ENCODE assay signal across 8 cellular contexts in the genomic region with DNA sequence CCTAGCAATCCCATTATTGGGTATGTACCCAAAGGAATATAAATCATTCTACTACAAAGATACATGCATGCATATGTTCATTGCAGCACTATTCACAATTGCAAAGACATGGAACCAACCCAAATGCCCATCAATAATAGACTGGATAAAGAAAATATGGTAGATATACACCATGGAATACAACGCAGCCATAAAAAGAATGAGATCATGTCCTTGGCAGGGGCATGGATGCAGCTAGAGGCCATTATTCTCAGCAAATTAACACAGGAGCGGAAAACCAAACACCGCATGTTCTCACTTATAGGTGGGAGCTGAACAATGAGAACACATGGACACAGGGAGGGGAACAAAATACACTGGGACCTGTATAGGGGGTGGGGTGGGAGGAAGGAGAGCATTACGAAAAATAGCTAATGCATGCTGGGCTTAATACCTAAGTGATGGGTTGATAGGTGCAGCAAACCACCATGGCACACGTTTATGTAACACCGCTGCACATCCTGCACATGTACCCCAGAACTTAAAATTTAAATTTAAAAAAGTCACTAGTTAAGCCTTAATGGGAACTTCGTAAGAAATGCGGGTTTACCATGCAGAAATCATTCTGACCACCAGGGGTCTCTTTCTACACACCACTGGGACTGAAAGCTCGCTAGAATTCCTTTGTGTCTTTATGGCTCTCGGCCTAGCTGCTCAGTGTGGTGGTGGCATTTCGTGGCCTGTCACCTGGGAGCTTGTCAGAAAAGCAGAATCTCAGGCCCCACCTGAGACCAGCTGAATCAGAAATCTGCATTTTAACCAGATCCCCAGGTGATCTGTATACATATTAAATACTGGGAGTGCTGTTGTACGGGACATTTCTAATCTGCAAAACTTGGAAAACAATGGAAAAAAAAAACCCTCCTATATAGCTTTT. TPM values are rescaled to one million over a fixed set of nuclear protein-coding genes. Genes with fewer than 3 reads are reported as not detected.
A peak's percentile ranks its signal among the peaks of the same experiment; 100 is the strongest.
DNase-seq lines count a peak whose midpoint lies in the region; ATAC-seq and TF ChIP-seq lines count a peak whose summit lies in the region.
"Not testable (repeated sequence)": the region's sequence is repeated elsewhere in the genome, so short reads cannot be mapped to it uniquely, and the experiment has no call there.

No MANE protein-coding gene starts in this region.

- DNase-seq in COR-L47 (lab: John Stamatoyannopoulos, UW) (peak; percentile 34), HT1080 (ENCODE audit: low read depth) (peak; percentile 76), NCI-H748 treated with DMSO at 0.1 percent for 48 hours (lab: John Stamatoyannopoulos, UW) (peak; percentile 33)
- peak; percentile 21 to 24 for DNase-seq in activated CD4-positive, alpha-beta T cell treated with anti-CD3 and anti-CD28 coated beads, Interleukin-2, amount 50 U/mL, for 4 hours
- not testable (repeated sequence) for DNase-seq in coronary artery (ENCODE audit: low spot score)
- peak; percentile 15 to 20 for DNase-seq in stimulated activated CD4-positive, alpha-beta T cell treated with anti-CD3 and anti-CD28 coated beads, Interleukin-4, amount 100 ng/mL, for 48 hours (ENCODE audit: low read depth in 2 of 2)

- peak; percentile 82 for ATAC-seq in GM21367 (IDR thresholded peaks at IDR 0.05; ENCODE audit: unreplicated experiment)

- H3K9me3 ChIP-seq in liver (ENCODE audit: control insufficient read depth in 4 of 4, low read length in 3 of 4), result not testable (repeated sequence)

- 35% methylated on average over 12 of the region's 12 CpGs for WGBS in liver

- H3K4me1 ChIP-seq in liver (ENCODE audit: control insufficient read depth in 4 of 4, insufficient read depth in 4 of 4, low read length in 3 of 4), result not testable (repeated sequence)

- H3K27ac ChIP-seq in coronary artery; liver (ENCODE audit: low read depth in 1 of 2, low read length in 2 of 2): not testable (repeated sequence)

- not testable (repeated sequence) for H3K36me3 ChIP-seq in liver (ENCODE audit: control insufficient read depth in 4 of 4, insufficient read depth in 3 of 4, low read depth in 1 of 4, low read length in 3 of 4)

- TF ChIP-seq RAD21 in liver (IDR thresholded peaks at IDR 0.05), result peak; percentile 86 to 88

- H3K9ac ChIP-seq in liver (ENCODE audit: low read depth in 1 of 2, low read length in 2 of 2), result not testable (repeated sequence)

- H3K27me3 ChIP-seq in liver (ENCODE audit: control insufficient read depth in 4 of 4, insufficient read depth in 4 of 4, low read length in 3 of 4), result not testable (repeated sequence)

- TF ChIP-seq CTCF in coronary artery (IDR thresholded peaks at IDR 0.05) (peak; percentile 86), liver (IDR thresholded peaks at IDR 0.05; ENCODE audit: low read depth, low read length, missing input control) (peak; percentile 75)

- not testable (repeated sequence) for H3K4me3 ChIP-seq in coronary artery; liver (ENCODE audit: low read depth in 1 of 3, low read length in 3 of 3)

TF ChIP-seq in liver, 16 proteins besides CTCF, POLR2A, EP300 and RAD21:
- peak; percentile 4 for TF ChIP-seq YY1 (IDR thresholded peaks at IDR 0.05)

RNA-seq across cellular contexts. Expression of a gene that starts 9.5 kb away (rescaled TPM):
- total RNA-seq in HT1080 (2014; rRNA removed; shearing (Covaris generic)), result 75.3 and 102 TPM in 2 replicates
- polyA plus RNA-seq in HT1080 (2015; cell fraction: cytosol; rRNA removed), result 131 and 135 TPM in 2 replicates
- polyA plus RNA-seq in HT1080 (2015; cell fraction: nucleus; rRNA removed), result 142 and 160 TPM in 2 replicates
- total RNA-seq in liver, result under 1 TPM in 1 of 2 donors, not detected in 1; 0.25 TPM
- polyA plus RNA-seq in liver, result under 1 TPM in 1 of 2 donors, not detected in 1; 0.16 TPM

RNA-seq across cellular contexts. Expression of a gene that starts 39.6 kb away (rescaled TPM):
- 90.6 and 100 TPM in 2 replicates for total RNA-seq in HT1080 (2014; rRNA removed; shearing (Covaris generic))
- 53.6 and 54.9 TPM in 2 replicates for polyA plus RNA-seq in HT1080 (2015; cell fraction: cytosol; rRNA removed)
- 73.7 and 74.7 TPM in 2 replicates for polyA plus RNA-seq in HT1080 (2015; cell fraction: nucleus; rRNA removed)
- total RNA-seq in liver, result 10 to 100 TPM; 11.3 to 22.6 TPM
- 10 to 100 TPM; 11.2 to 14.6 TPM for polyA plus RNA-seq in liver

RNA-seq across cellular contexts. Expression of a gene that starts 53.6 kb away (rescaled TPM):
- total RNA-seq in HT1080 (2014; rRNA removed; shearing (Covaris generic)), result 16.8 and 19.4 TPM in 2 replicates
- 16.3 and 20.4 TPM in 2 replicates for polyA plus RNA-seq in HT1080 (2015; cell fraction: cytosol; rRNA removed)
- 10.1 and 11.3 TPM in 2 replicates for polyA plus RNA-seq in HT1080 (2015; cell fraction: nucleus; rRNA removed)
- total RNA-seq in liver, result under 1 TPM; 0.17 to 0.61 TPM
- polyA plus RNA-seq in liver, result under 1 TPM in 1 of 2 donors, not detected in 1; 0.18 TPM

Comparison
In these comparisons a context has a peak if more than half of its experiments do, and no peak if none do; other contexts are left out.
1. RNA of a gene that starts 9.5 kb away (total RNA-seq): 75.3 to 102 TPM in HT1080; 0.25 TPM in liver; every median in the first group is over 10 times any median in the second.
2. RNA of a gene that starts 53.6 kb away (total RNA-seq): 16.8 to 19.4 TPM in HT1080; 0.17 to 0.61 TPM in liver; every median in the first group is over 10 times any median in the second.